In the genomic region with DNA sequence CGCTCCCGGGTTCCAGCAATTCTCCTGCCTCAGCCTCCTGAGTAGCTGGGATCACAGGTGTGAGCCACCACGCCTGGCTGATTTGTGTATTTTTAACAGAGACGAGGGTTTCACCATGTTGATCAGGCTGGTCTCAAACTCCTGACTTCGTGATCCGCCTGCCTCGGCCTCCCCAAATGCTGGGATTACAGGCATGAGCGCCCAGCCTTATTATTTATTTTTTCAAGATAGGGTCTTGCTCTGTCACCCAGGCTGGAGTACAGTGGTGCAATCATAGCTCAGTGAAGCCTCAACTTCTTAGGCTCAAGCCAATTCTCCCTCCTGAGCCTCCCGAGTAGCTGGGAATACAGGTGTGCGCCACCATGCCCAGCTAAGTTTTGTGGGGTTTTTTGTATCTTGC, we compare ENCODE assay signal across 11 cellular contexts. TPM values are rescaled to one million over a fixed set of nuclear protein-coding genes. Genes with fewer than 3 reads are reported as not detected.
"Had no signal": no experiment of that assay in that cellular context is flagged by ENCODE, and none has a peak within 500 bp of the region (broad histone marks: within the 10 kb centered on the region; RNA-seq: fewer than 3 reads in every experiment).

No MANE protein-coding gene starts in this region.

RNA-seq across cellular contexts. Expression of a gene that starts 23.2 kb away (rescaled TPM):
- total RNA-seq: heart right ventricle; left ventricle myocardium inferior; mammary epithelial cell; naive thymus-derived CD8-positive, alpha-beta T cell; neural crest cell; osteoblast; psoas muscle; renal cortical epithelial cell; right atrium auricular region; temporal lobe; upper lobe of left lung had no signal
- polyA plus RNA-seq: heart right ventricle; mammary epithelial cell; naive thymus-derived CD8-positive, alpha-beta T cell; psoas muscle had no signal
